Comparison of ENCODE assay signal across 13 cellular contexts in genomic region chr11:45414082-45414481, GRCh38.
A peak's percentile ranks its signal among the peaks of the same experiment; 100 is the strongest.
DNase-seq lines count a peak whose midpoint lies in the region; ATAC-seq and TF ChIP-seq lines count a peak whose summit lies in the region.
"Had no signal": no experiment of that assay in that cellular context is flagged by ENCODE, and none has a peak within 500 bp of the region (broad histone marks: within the 10 kb centered on the region; RNA-seq: fewer than 3 reads in every experiment).

No MANE protein-coding gene starts in this region.

- peaks cover 9% of the 10 kb centered on the region for H3K27me3 Mint-ChIP-seq in GM23338 (ENCODE audit: insufficient read depth, low read depth, poor library complexity)

- H2BK5ac ChIP-seq in mesendoderm (ENCODE audit: low read length) = peak overlapping the region; percentile 38

- no peak overlapping the region for H3K4me2 ChIP-seq in GM23338
- no peak overlapping the region for H3K4me2 ChIP-seq in mesendoderm (ENCODE audit: low read length)

- peak overlapping the region; percentile 52 for H3K56ac ChIP-seq in mesendoderm (ENCODE audit: low read length)

- H2AK5ac ChIP-seq in mesendoderm (ENCODE audit: low read length) = no peak overlapping the region

- DNase-seq in GM23338 (ENCODE audit: low spot score) (no peak), NCI-H69 (lab: John Stamatoyannopoulos, UW) (peak; percentile 50), mesendoderm (no peak), posterior vena cava (ENCODE audit: low spot score) (peak; percentile 7), NCI-H1694 (lab: John Stamatoyannopoulos, UW) (no peak)
- no peak for DNase-seq in stimulated activated CD8-positive, alpha-beta memory T cell treated with anti-CD3 and anti-CD28 coated beads, Interleukin-4, amount 100 ng/mL, for 48 hours
- no peak for DNase-seq in activated CD8-positive, alpha-beta memory T cell treated with anti-CD3 and anti-CD28 coated beads, Interleukin-2, amount 50 U/mL, for 4 hours
- DNase-seq: C1 segment of cervical spinal cord; CD4-positive, alpha-beta memory T cell; GF-D8; H7; IMR-90 had no signal

- H3K4me1 Mint-ChIP-seq in GM23338 = peaks cover 42% of the 10 kb centered on the region
- H3K4me1 Mint-ChIP-seq: B cell had no signal

- no peaks in the 10 kb centered on the region for H3K79me2 ChIP-seq in GM23338 (replicated peaks; ENCODE audit: insufficient read depth)
- no peaks in the 10 kb centered on the region for H3K79me2 ChIP-seq in mesendoderm (ENCODE audit: control insufficient read depth, insufficient read depth, low read length)

- H3K27ac ChIP-seq in GM23338 (ENCODE audit: low read depth) (no peak overlapping the region), mesendoderm (ENCODE audit: low read depth, low read length) (no peak overlapping the region)

- peaks cover 3% of the 10 kb centered on the region; the same call in 1 of the 2 replicates for H3K9me2 ChIP-seq in GM23338 (ENCODE audit: insufficient read depth)

- no peak for TF ChIP-seq CTCF in GM23338 (conservative IDR thresholded peaks at IDR 0.05; ENCODE audit: low read depth in 2 of 2)

- ATAC-seq in GM23338 = no peak

- H3K18ac ChIP-seq in mesendoderm (ENCODE audit: low read length) = peak overlapping the region; percentile 92

- no peak overlapping the region for H3K9ac ChIP-seq in mesendoderm (ENCODE audit: low read length)

- H3K4me1 ChIP-seq in GM23338 (ENCODE audit: insufficient read depth) (peaks cover 40% of the 10 kb centered on the region), mesendoderm (ENCODE audit: control insufficient read depth, low read depth, low read length) (peaks cover 16% of the 10 kb centered on the region)

- no peak overlapping the region for H4K5ac ChIP-seq in mesendoderm (ENCODE audit: low read length)

- no peak overlapping the region for H3K4me3 Mint-ChIP-seq in GM23338
- H3K4me3 Mint-ChIP-seq: B cell; CD4-positive, alpha-beta memory T cell had no signal

- peak overlapping the region; percentile 72; the same call in 1 of the 2 replicates for H2AFZ ChIP-seq in GM23338

- H4K20me1 ChIP-seq in GM23338 (replicated peaks; ENCODE audit: insufficient read depth) = no peaks in the 10 kb centered on the region

- H3K79me1 ChIP-seq in mesendoderm (ENCODE audit: low read length) = no peaks in the 10 kb centered on the region

- no CpG with 5 or more reads among the region's 3 CpGs for WGBS in mesendoderm (ENCODE audit: extremely low coverage, insufficient coverage, low lambda C conversion rate)

- peaks cover 3% of the 10 kb centered on the region; the same call in 1 of the 3 replicates for H3K9me3 Mint-ChIP-seq in GM23338

- H3K36me3 ChIP-seq in GM23338 (ENCODE audit: insufficient read depth) (no peaks in the 10 kb centered on the region), mesendoderm (ENCODE audit: control insufficient read depth, insufficient read depth, low read length) (no peaks in the 10 kb centered on the region)

- H3F3A ChIP-seq in GM23338 (replicated peaks; ENCODE audit: low read depth) = peaks cover 4% of the 10 kb centered on the region; the same call in 1 of the 2 replicates

- no peak overlapping the region for H3K27ac Mint-ChIP-seq in GM23338
- H3K27ac Mint-ChIP-seq: B cell; CD4-positive, alpha-beta memory T cell had no signal

- peak overlapping the region; percentile 89 for H3K4ac ChIP-seq in mesendoderm (ENCODE audit: low read depth, low read length)

- intact Hi-C loops in posterior vena cava (cut with DNase I) = no loop called here

- no peaks in the 10 kb centered on the region for H3K27me3 ChIP-seq in GM23338 (ENCODE audit: insufficient read depth)
- no peaks in the 10 kb centered on the region for H3K27me3 ChIP-seq in mesendoderm (ENCODE audit: insufficient read depth, low read length, poor library complexity)

- H2BK15ac ChIP-seq in mesendoderm (replicated peaks; ENCODE audit: low read depth) = no peak overlapping the region

- peak overlapping the region; percentile 97 for H2BK120ac ChIP-seq in mesendoderm (ENCODE audit: low read depth, low read length)

- no peak overlapping the region for H3K4me3 ChIP-seq in GM23338
- H3K4me3 ChIP-seq in mesendoderm (ENCODE audit: low read length) = no peak overlapping the region

- no peak overlapping the region for H4K8ac ChIP-seq in mesendoderm (ENCODE audit: low read depth, low read length)

- no peaks in the 10 kb centered on the region for H3K36me3 Mint-ChIP-seq in GM23338 (ENCODE audit: low read depth)
- H3K36me3 Mint-ChIP-seq: CD4-positive, alpha-beta memory T cell had no signal

- no peak overlapping the region for H3K23ac ChIP-seq in mesendoderm (ENCODE audit: low read length)

TF ChIP-seq in GM23338, 12 proteins besides CTCF, POLR2A, EP300 and RAD21 (continues in another document):
- TF ChIP-seq REST (IDR thresholded peaks at IDR 0.05; ENCODE audit: unreplicated experiment) = no peak

Comparison
In these comparisons a context has a peak if more than half of its experiments do, and no peak if none do; other contexts are left out.
1. DNase-seq: peak in NCI-H69 (single experiment) and posterior vena cava (single experiment); none in GM23338 (single experiment), mesendoderm (single experiment), stimulated activated CD8-positive, alpha-beta memory T cell treated with anti-CD3 and anti-CD28 coated beads, Interleukin-4, amount 100 ng/mL, for 48 hours (single experiment), NCI-H1694 (single experiment) and activated CD8-positive, alpha-beta memory T cell treated with anti-CD3 and anti-CD28 coated beads, Interleukin-2, amount 50 U/mL, for 4 hours (single experiment).